In the genomic region with DNA sequence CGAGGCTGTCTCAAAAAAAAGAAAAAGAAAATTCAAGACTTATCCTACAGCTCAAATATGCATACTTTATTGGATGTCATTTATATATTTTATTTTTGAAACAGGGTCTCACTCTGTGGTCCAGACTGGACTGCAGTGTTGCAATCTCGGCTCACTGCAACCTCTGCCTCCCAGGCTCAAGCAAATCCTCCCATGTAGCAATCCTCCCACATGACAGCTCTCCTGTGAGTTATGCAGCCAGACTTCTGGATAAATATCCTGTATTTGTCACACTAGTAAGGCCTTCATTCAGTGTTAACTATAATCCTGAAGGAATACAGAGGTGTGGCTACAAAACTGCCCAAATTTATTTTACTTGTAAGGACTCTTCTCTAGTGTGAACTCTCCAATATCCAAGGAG, we compare ENCODE assay signal across 17 cellular contexts. TPM values are rescaled to one million over a fixed set of nuclear protein-coding genes. Genes with fewer than 3 reads are reported as not detected.
DNase-seq lines count a peak whose midpoint lies in the region; ATAC-seq and TF ChIP-seq lines count a peak whose summit lies in the region.
"Had no signal": no experiment of that assay in that cellular context is flagged by ENCODE, and none has a peak within 500 bp of the region (broad histone marks: within the 10 kb centered on the region; RNA-seq: fewer than 3 reads in every experiment).

No MANE protein-coding gene starts in this region.

- no peak overlapping the region for H3K4ac ChIP-seq in IMR-90 (ENCODE audit: low read depth, low read length)

- no peak overlapping the region for H4K91ac ChIP-seq in IMR-90 (ENCODE audit: insufficient read depth, low read depth, low read length)

- no peak overlapping the region for H2AK9ac ChIP-seq in IMR-90 (replicated peaks; ENCODE audit: low read depth, low read length, poor library complexity)

- H3K4me3 ChIP-seq in IMR-90 (ENCODE audit: insufficient read depth, low read depth, low read length) (no peak overlapping the region), cardiac fibroblast (replicated peaks in 1 of 2; ENCODE audit: low read depth in 2 of 2, low read length in 2 of 2) (no peak overlapping the region), fibroblast of pulmonary artery (replicated peaks; ENCODE audit: low read depth, low read length) (no peak overlapping the region), neutrophil (ENCODE audit: low read depth in 1 of 2, low read length in 1 of 2) (no peak overlapping the region)
- H3K4me3 ChIP-seq: PC-9 had no signal

- no peak for DNase-seq in IMR-90
- peak; percentile 50 to 58 for DNase-seq in cardiac fibroblast (ENCODE audit: low read depth in 2 of 2)
- peak; percentile 64 for DNase-seq in fibroblast of pulmonary artery (ENCODE audit: low read depth)
- DNase-seq in DMS53 (lab: John Stamatoyannopoulos, UW), result no peak
- DNase-seq in anterior cingulate cortex (lab: John Stamatoyannopoulos, UW), result no peak
- DNase-seq in GM19238 (ENCODE audit: insufficient read length, low spot score), result no peak
- DNase-seq: ACHN; CD4-positive, alpha-beta memory T cell; DND-41; GDM1; MV-4-11; NCI-H1417 treated with DMSO at 0.1 percent for 48 hours; NCI-H446; NCI-H774; PC-9 had no signal

- CTCF ChIA-PET in IMR-90 (lab: Yijun Ruan, JAX), result no interaction called here

- H3K18ac ChIP-seq in IMR-90 (ENCODE audit: low read depth, low read length), result no peak overlapping the region

- no peak overlapping the region for H2BK120ac ChIP-seq in IMR-90 (ENCODE audit: low read depth, low read length)

- no peak overlapping the region for H4K5ac ChIP-seq in IMR-90 (ENCODE audit: low read depth, low read length)

- H3K27me3 ChIP-seq in IMR-90 (ENCODE audit: control insufficient read depth, insufficient read depth, low read length) (no peaks in the 10 kb centered on the region), neutrophil (no peaks in the 10 kb centered on the region)

- no peak overlapping the region for H3K27ac ChIP-seq in IMR-90 (ENCODE audit: insufficient read depth, low read length)
- peak overlapping the region; percentile 46 for H3K27ac ChIP-seq in neutrophil
- H3K27ac ChIP-seq: PC-9 had no signal

- no peak overlapping the region for H2AK5ac ChIP-seq in IMR-90 (ENCODE audit: low read depth, low read length)

- no peak overlapping the region for H3K23ac ChIP-seq in IMR-90 (ENCODE audit: low read depth, low read length)

- no peak for TF ChIP-seq POLR2A in IMR-90 (IDR thresholded peaks at IDR 0.05; ENCODE audit: low read depth, low read length)

- H3K4me1 ChIP-seq in IMR-90 (ENCODE audit: control insufficient read depth, insufficient read depth, low read length) (peaks cover 2% of the 10 kb centered on the region; the same call in 1 of the 2 replicates), neutrophil (ENCODE audit: control insufficient read depth in 1 of 2, insufficient read depth in 1 of 2, low read depth in 1 of 2, low read length in 1 of 2) (peaks cover 53 to 63% of the 10 kb centered on the region in 2 experiments)

- H2BK5ac ChIP-seq in IMR-90 (ENCODE audit: low read depth, low read length, poor library complexity, severe bottlenecking), result no peak overlapping the region

- intact Hi-C loops in IMR-90 (cut with micrococcal nuclease), result no loop called here

- H3K79me1 ChIP-seq in IMR-90 (ENCODE audit: low read depth in 1 of 2, low read length in 2 of 2), result peaks cover 21 to 38% of the 10 kb centered on the region in 2 experiments

- no peaks in the 10 kb centered on the region; the same call in 1 of the 2 replicates for H3K9me1 ChIP-seq in IMR-90 (ENCODE audit: insufficient read depth, low read length)

- H3K14ac ChIP-seq in IMR-90 (replicated peaks; ENCODE audit: low read depth, low read length), result no peak overlapping the region

- ATAC-seq in IMR-90 (ENCODE audit: low read depth) (no peak), HG03196 (IDR thresholded peaks at IDR 0.05; ENCODE audit: unreplicated experiment) (no peak)

- in situ Hi-C loops in IMR-90 (cut with MboI; ENCODE audit: low sequenced_read_pairs), result no loop called here

- dilution Hi-C loops in IMR-90 (cut with HindIII; ENCODE audit: low sequenced_read_pairs, unreplicated experiment), result no loop called here

- no peak overlapping the region for H2BK15ac ChIP-seq in IMR-90 (ENCODE audit: low read depth, low read length)

- H2AFZ ChIP-seq in IMR-90 (replicated peaks; ENCODE audit: low read length, poor library complexity), result no peak overlapping the region
- H2AFZ ChIP-seq: PC-9 had no signal

- no peak overlapping the region for H2BK20ac ChIP-seq in IMR-90 (ENCODE audit: low read depth, low read length)

- TF ChIP-seq CTCF in IMR-90 (conservative IDR thresholded peaks at IDR 0.05; ENCODE audit: low read depth, low read length) (no peak), cardiac fibroblast (IDR thresholded peaks at IDR 0.05; ENCODE audit: low read depth, low read length) (no peak), fibroblast of pulmonary artery (IDR thresholded peaks at IDR 0.05; ENCODE audit: low read length, missing control alignments) (no peak), neutrophil (IDR thresholded peaks at IDR 0.05) (no peak)

- no peak for TF ChIP-seq RAD21 in IMR-90 (IDR thresholded peaks at IDR 0.05; ENCODE audit: low read length)

- no TSS peak for BruUV-seq in IMR-90 (replicated peaks; lab: Mats Ljungman, UMichigan)

- H3K4me2 ChIP-seq in IMR-90 (ENCODE audit: low read depth, low read length), result no peak overlapping the region
- H3K4me2 ChIP-seq: PC-9 had no signal

- POLR2A ChIA-PET in IMR-90 (lab: Charles Lee; ENCODE audit: unreplicated experiment), result no interaction called here

- H3K9me3 ChIP-seq in IMR-90 (ENCODE audit: control insufficient read depth, insufficient read depth, low read length) (no peaks in the 10 kb centered on the region), neutrophil (no peaks in the 10 kb centered on the region)

- no peak overlapping the region for H3K56ac ChIP-seq in IMR-90 (ENCODE audit: extremely low read depth, insufficient read depth, low read length)

- H4K8ac ChIP-seq in IMR-90 (ENCODE audit: low read depth in 2 of 2, low read length in 2 of 2), result no peak overlapping the region

- no CpG with 5 or more reads among the region's 2 CpGs for WGBS in IMR-90 (ENCODE audit: extremely low coverage in 2 of 2, insufficient read length in 1 of 2), 2 experiments

- no peak overlapping the region for H3K9ac ChIP-seq in IMR-90 (ENCODE audit: low read depth, low read length)

- H3K36me3 ChIP-seq in IMR-90 (ENCODE audit: control insufficient read depth, insufficient read depth, low read length) (peaks cover 13% of the 10 kb centered on the region), neutrophil (peaks cover 40% of the 10 kb centered on the region)

- no peaks in the 10 kb centered on the region for H4K20me1 ChIP-seq in IMR-90 (ENCODE audit: insufficient read depth, low read length)

TF ChIP-seq in IMR-90, 13 proteins besides CTCF, POLR2A, EP300 and RAD21:
- TF ChIP-seq CEBPB (IDR thresholded peaks at IDR 0.05; ENCODE audit: low read depth, low read length) (peak; percentile 46), BHLHE40 (IDR thresholded peaks at IDR 0.05; ENCODE audit: low read depth, low read length) (no peak)

RNA-seq across cellular contexts. Expression of gene ZNF552, which starts 7.2 kb away (rescaled TPM):
- total RNA-seq in IMR-90 (2012; rRNA removed), result 4.7 and 5.0 TPM in 2 replicates
- polyA plus RNA-seq in IMR-90 (2012; rRNA removed), result 1.8 and 2.8 TPM in 2 replicates
- 0.87 and 1.1 TPM in 2 replicates for polyA plus RNA-seq in IMR-90 (2012; cell fraction: cytosol; rRNA removed)
- polyA plus RNA-seq in IMR-90 (2012; cell fraction: nucleus; rRNA removed; ENCODE audit: low replicate concordance), result 4.2 and 4.3 TPM in 2 replicates

RNA-seq across cellular contexts. Expression of gene ZNF587B, which starts 22.6 kb away (rescaled TPM):
- 32.2 and 33.9 TPM in 2 replicates for total RNA-seq in IMR-90 (2012; rRNA removed)
- 2.5 and 3.7 TPM in 2 replicates for polyA plus RNA-seq in IMR-90 (2012; rRNA removed)
- 0.56 and 1.5 TPM in 2 replicates for polyA plus RNA-seq in IMR-90 (2012; cell fraction: cytosol; rRNA removed)
- polyA plus RNA-seq in IMR-90 (2012; cell fraction: nucleus; rRNA removed; ENCODE audit: low replicate concordance), result 3.7 and 20.2 TPM in 2 replicates

RNA-seq across cellular contexts. Expression of gene ZNF586, which starts 38.1 kb away (rescaled TPM):
- total RNA-seq in IMR-90 (2012; rRNA removed), result 17.2 and 18.6 TPM in 2 replicates
- polyA plus RNA-seq in IMR-90 (2012; rRNA removed), result 5.5 and 5.6 TPM in 2 replicates
- 3.0 and 4.7 TPM in 2 replicates for polyA plus RNA-seq in IMR-90 (2012; cell fraction: cytosol; rRNA removed)
- polyA plus RNA-seq in IMR-90 (2012; cell fraction: nucleus; rRNA removed; ENCODE audit: low replicate concordance), result 3.6 and 7.9 TPM in 2 replicates

RNA-seq across cellular contexts. Expression of gene ZNF587, which starts 42.1 kb away (rescaled TPM):
- total RNA-seq in IMR-90 (2012; rRNA removed), result 32.5 and 43.7 TPM in 2 replicates
- 11.2 and 14.0 TPM in 2 replicates for polyA plus RNA-seq in IMR-90 (2012; rRNA removed)
- polyA plus RNA-seq in IMR-90 (2012; cell fraction: cytosol; rRNA removed), result 3.0 and 3.8 TPM in 2 replicates
- polyA plus RNA-seq in IMR-90 (2012; cell fraction: nucleus; rRNA removed; ENCODE audit: low replicate concordance), result 20.5 and 55.5 TPM in 2 replicates

Comparison
In these comparisons a context has a peak if more than half of its experiments do, and no peak if none do; other contexts are left out.
1. DNase-seq: peak in cardiac fibroblast (2 of 2) and fibroblast of pulmonary artery (single experiment); none in IMR-90 (single experiment), DMS53 (single experiment), anterior cingulate cortex (0 of 58) and GM19238 (single experiment).